Comparison of ENCODE assay signal across 20 cellular contexts in the genomic region with DNA sequence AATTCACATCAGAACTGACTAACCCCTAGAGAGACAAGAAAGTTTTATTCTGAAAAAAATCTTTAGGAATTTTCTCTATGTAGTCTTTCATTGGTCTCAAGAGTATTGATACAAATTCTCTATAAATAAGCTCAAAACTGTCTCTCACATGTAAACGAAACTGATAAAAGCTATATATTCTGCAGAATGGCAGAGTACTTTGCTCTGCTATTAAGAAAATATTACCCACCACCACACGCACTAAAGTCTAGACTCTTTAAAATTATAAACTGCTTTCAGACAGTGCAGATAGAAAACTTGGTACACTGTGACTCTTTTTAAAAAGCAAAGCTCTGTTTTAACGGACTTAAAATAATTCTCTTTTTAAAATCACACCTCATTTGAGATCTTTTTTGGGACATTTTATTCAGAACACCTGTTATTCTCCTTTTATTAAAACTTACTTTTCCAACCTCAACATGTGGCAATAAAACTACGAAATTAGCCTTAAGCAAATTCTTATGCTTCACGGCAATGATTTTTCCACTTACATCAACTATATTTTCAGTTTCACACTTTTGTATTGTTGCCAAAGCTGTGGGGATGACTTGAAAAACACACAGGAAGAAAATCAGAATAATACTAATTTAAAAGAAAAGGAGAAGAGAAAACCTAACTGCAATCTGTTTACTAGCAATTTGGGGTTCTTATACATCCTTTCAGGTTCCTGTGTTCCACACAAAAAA. TPM values are rescaled to one million over a fixed set of nuclear protein-coding genes. Genes with fewer than 3 reads are reported as not detected.
DNase-seq lines count a peak whose midpoint lies in the region; ATAC-seq, FAIRE-seq and TF ChIP-seq lines count a peak whose summit lies in the region.
"Had no signal": no experiment of that assay in that cellular context is flagged by ENCODE, and none has a peak within 500 bp of the region (broad histone marks: within the 10 kb centered on the region; RNA-seq: fewer than 3 reads in every experiment).

No MANE protein-coding gene starts in this region.

- peaks cover 66% of the 10 kb centered on the region for H3K79me2 ChIP-seq in Karpas-422 (ENCODE audit: low read length)

- no peak for TF ChIP-seq CTCF in GM12865 (IDR thresholded peaks at IDR 0.05; ENCODE audit: insufficient read depth, low read depth, low read length, missing control alignments)
- TF ChIP-seq CTCF in psoas muscle (IDR thresholded peaks at IDR 0.05): no peak

- no peak overlapping the region for H2AFZ ChIP-seq in Karpas-422 (ENCODE audit: low read length)
- H2AFZ ChIP-seq: GM23248 had no signal

- FAIRE-seq in islet of Langerhans (lab: Jason Lieb, UNC): peak; percentile 49

- ATAC-seq in GM21390 (IDR thresholded peaks at IDR 0.05; ENCODE audit: unreplicated experiment) (peak; percentile 65), psoas muscle (no peak), HG02884 (IDR thresholded peaks at IDR 0.05; ENCODE audit: unreplicated experiment) (no peak)
- ATAC-seq: activated CD8-positive, alpha-beta T cell treated with anti-CD3 and anti-CD28 coated beads, Interleukin-2, amount 10 ng/mL, durations not matched to agents 7 days and 5 days; activated T-cell treated with anti-CD3 and anti-CD28 coated beads, Interleukin-2, amount 50 U/mL, for 4 hours; gastrocnemius medialis; PC-3; WTC11 had no signal

- peak overlapping the region; percentile 28 for H3K4me2 ChIP-seq in Karpas-422 (ENCODE audit: low read depth, low read length, poor library complexity, severe bottlenecking)

- no peaks in the 10 kb centered on the region for H4K20me1 ChIP-seq in Karpas-422 (ENCODE audit: insufficient read depth, low read depth, low read length)

- H3K27me3 ChIP-seq in Karpas-422 (ENCODE audit: low read length) (no peaks in the 10 kb centered on the region), psoas muscle (ENCODE audit: insufficient read depth in 3 of 3, low read length in 2 of 3) (no peaks in the 10 kb centered on the region)
- H3K27me3 ChIP-seq: gastrocnemius medialis, tibial artery had no signal

- H3K9me3 ChIP-seq in Karpas-422 (ENCODE audit: low read length) (no peaks in the 10 kb centered on the region), psoas muscle (no peaks in the 10 kb centered on the region)
- H3K9me3 ChIP-seq: gastrocnemius medialis, tibial artery had no signal

- H3K27ac ChIP-seq in Karpas-422 (ENCODE audit: low read length) (peak overlapping the region; percentile 44), psoas muscle (no peak overlapping the region)
- H3K27ac ChIP-seq: gastrocnemius medialis, GM23248 had no signal

- DNase-seq in GM12865 (ENCODE audit: low read depth) (peak; percentile 29), Karpas-422 (peak; percentile 52), psoas muscle (no peak), Ammon's horn (ENCODE audit: low spot score) (no peak), posterior vena cava (ENCODE audit: low spot score) (no peak)
- DNase-seq: activated CD8-positive, alpha-beta T cell treated with anti-CD3 and anti-CD28 coated beads, Interleukin-2, amount 10 ng/mL, durations not matched to agents 7 days and 5 days; activated naive CD4-positive, alpha-beta T cell treated with anti-CD3 and anti-CD28 coated beads, Interleukin-2, amount 50 U/mL, for 16 hours; activated T-cell treated with anti-CD3 and anti-CD28 coated beads, Interleukin-2, amount 50 U/mL, for 4 hours; CD4-positive, alpha-beta T cell; gastrocnemius medialis; GM23248; Kasumi-1; NCI-H1105 treated with DMSO at 0.1 percent for 48 hours; NCI-H748 treated with DMSO at 0.1 percent for 48 hours; PC-3; tibial artery had no signal

- H3K9ac ChIP-seq in Karpas-422 (ENCODE audit: low read length): no peak overlapping the region
- H3K9ac ChIP-seq: GM23248 had no signal

- H3K4me3 ChIP-seq in GM12865 (ENCODE audit: low read depth, low read length) (peak overlapping the region; percentile 0; the same call in 1 of the 2 replicates), Karpas-422 (ENCODE audit: low read length) (no peak overlapping the region), psoas muscle (no peak overlapping the region)
- H3K4me3 ChIP-seq: gastrocnemius medialis, GM23248, tibial artery had no signal

- 64 to 76% (median 64%) methylated on average over 5 of the region's 5 CpGs for WGBS in psoas muscle, 3 donors

- H3K4me1 ChIP-seq in Karpas-422 (ENCODE audit: low read length): peaks cover 45% of the 10 kb centered on the region
- no peaks in the 10 kb centered on the region for H3K4me1 ChIP-seq in psoas muscle

- intact Hi-C loops in psoas muscle (cut with DNase I): loop anchor here in 1 of 2 donors (10.0 kb wide), 1 partner anchor 53 kb away; the partner anchor contains the start of gene CCDC88A
- intact Hi-C loops in posterior vena cava (cut with DNase I): no loop called here

- H3K36me3 ChIP-seq in Karpas-422 (ENCODE audit: insufficient read depth, low read length) (peaks cover 61% of the 10 kb centered on the region), psoas muscle (ENCODE audit: insufficient read depth in 1 of 2, low read depth in 1 of 2) (no peaks in the 10 kb centered on the region)
- H3K36me3 ChIP-seq: gastrocnemius medialis, tibial artery had no signal

- H3K9me2 ChIP-seq in Karpas-422 (replicated peaks; ENCODE audit: insufficient read depth, low read length): no peaks in the 10 kb centered on the region

RNA-seq across cellular contexts. Expression of gene CCDC88A, which starts 58.0 kb away (rescaled TPM):
- 129 and 262 TPM in 2 replicates for total RNA-seq in Karpas-422 (2014; rRNA removed; shearing (Covaris generic); ENCODE audit: low replicate concordance)
- total RNA-seq in psoas muscle: 10 to 100 TPM; 12.3 to 21.4 (median 16.8) TPM
- polyA plus RNA-seq in psoas muscle: 1 to 10 TPM; 4.7 to 8.9 (median 5.6) TPM
- 10 to 100 TPM; 63.4 to 77.1 TPM for total RNA-seq in posterior vena cava

Comparison
In these comparisons a context has a peak if more than half of its experiments do, and no peak if none do; other contexts are left out.
1. DNase-seq: peak in GM12865 (single experiment) and Karpas-422 (single experiment); none in psoas muscle (0 of 2), Ammon's horn (single experiment) and posterior vena cava (single experiment).